In genomic region chr9:89189215-89189614, GRCh38 we compare ENCODE assay signal across 1 cellular context.
TF ChIP-seq lines count a peak whose summit lies in the region.

No MANE protein-coding gene starts in this region.

TF ChIP-seq in H1, 55 proteins besides CTCF, POLR2A, EP300 and RAD21:
- TF ChIP-seq PHF8 (conservative IDR thresholded peaks at IDR 0.05; ENCODE audit: low read depth, low read length) (no peak), TAF1 (IDR thresholded peaks at IDR 0.05; ENCODE audit: low read depth, low read length) (no peak), SUZ12 (IDR thresholded peaks at IDR 0.05; ENCODE audit: low read length) (no peak), RBBP5 (IDR thresholded peaks at IDR 0.05; ENCODE audit: borderline replicate concordance, low read depth, low read length) (no peak), MAX (IDR thresholded peaks at IDR 0.05) (no peak), SP4 (IDR thresholded peaks at IDR 0.05; ENCODE audit: low read length) (no peak), POLR2AphosphoS5 (IDR thresholded peaks at IDR 0.05; ENCODE audit: low read depth, low read length) (no peak), CTBP2 (IDR thresholded peaks at IDR 0.05; ENCODE audit: borderline replicate concordance, insufficient read depth, insufficient read length, low read length) (no peak), CBX8 (IDR thresholded peaks at IDR 0.05; ENCODE audit: borderline replicate concordance, low read depth, low read length) (no peak), JUND (IDR thresholded peaks at IDR 0.05; ENCODE audit: low read length) (no peak), TEAD4 (IDR thresholded peaks at IDR 0.05; ENCODE audit: low read depth, low read length) (no peak), HDAC6 (IDR thresholded peaks at IDR 0.05; ENCODE audit: low read depth, low read length) (no peak), HDAC2 (IDR thresholded peaks at IDR 0.05; ENCODE audit: borderline replicate concordance in 1 of 2, low read depth in 2 of 2, low read length in 2 of 2) (no peak), SP1 (IDR thresholded peaks at IDR 0.05; ENCODE audit: low read depth, low read length) (no peak), KDM5A (IDR thresholded peaks at IDR 0.05; ENCODE audit: low read length) (no peak), RNF2 (IDR thresholded peaks at IDR 0.05; ENCODE audit: borderline replicate concordance, low read depth, low read length, missing control alignments, poor library complexity, severe bottlenecking) (no peak), SIN3A (conservative IDR thresholded peaks at IDR 0.05 in 1 of 2, IDR thresholded peaks at IDR 0.05 in 1 of 2; ENCODE audit: low read depth in 1 of 2, low read length in 2 of 2) (no peak), CHD2 (IDR thresholded peaks at IDR 0.05; ENCODE audit: low read length) (no peak)
- TF ChIP-seq, protein P1, sequence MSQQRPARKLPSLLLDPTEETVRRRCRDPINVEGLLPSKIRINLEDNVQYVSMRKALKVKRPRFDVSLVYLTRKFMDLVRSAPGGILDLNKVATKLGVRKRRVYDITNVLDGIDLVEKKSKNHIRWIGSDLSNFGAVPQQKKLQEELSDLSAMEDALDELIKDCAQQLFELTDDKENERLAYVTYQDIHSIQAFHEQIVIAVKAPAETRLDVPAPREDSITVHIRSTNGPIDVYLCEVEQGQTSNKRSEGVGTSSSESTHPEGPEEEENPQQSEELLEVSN (IDR thresholded peaks at IDR 0.05), result no peak
